11 cellular contexts compared by ENCODE assay signal in genomic region chr3:122973893-122974615, GRCh38. TPM values are rescaled to one million over a fixed set of nuclear protein-coding genes. Genes with fewer than 3 reads are reported as not detected.
DNase-seq lines count a peak whose midpoint lies in the region; ATAC-seq, FAIRE-seq and TF ChIP-seq lines count a peak whose summit lies in the region.
"Had no signal": no experiment of that assay in that cellular context is flagged by ENCODE, and none has a peak within 500 bp of the region (broad histone marks: within the 10 kb centered on the region; RNA-seq: fewer than 3 reads in every experiment).

No MANE protein-coding gene starts in this region.

- no peak for TF ChIP-seq CTCF in brain (conservative IDR thresholded peaks at IDR 0.05)

- FAIRE-seq in urothelium cell line (lab: Jason Lieb, UNC): peak; percentile 17
- FAIRE-seq: endothelial cell of umbilical vein, HepG2 had no signal

- peak overlapping the region in 2 of 5 experiments; percentile 20 to 45 for H3K4me3 Mint-ChIP-seq in brain

- H3K27ac Mint-ChIP-seq in brain: peak overlapping the region; percentile 61 to 93 (median 76)

- peak; percentile 52 for DNase-seq in NCI-H446 treated with DMSO at 0.1 percent for 48 hours (lab: John Stamatoyannopoulos, UW)
- DNase-seq in kidney tubule cell (ENCODE audit: low spot score): peak; percentile 38
- no peak for DNase-seq in urothelium cell line (ENCODE audit: low spot score)
- no peak for DNase-seq in activated effector memory CD4-positive, alpha-beta T cell treated with anti-CD3 and anti-CD28 coated beads, Interleukin-2, amount 50 U/mL, for 16 hours
- no peak for DNase-seq in HuH-7 (ENCODE audit: low spot score)
- DNase-seq: NCI-H1105 had no signal

- H3K4me1 Mint-ChIP-seq in brain: peaks cover 98% of the 10 kb centered on the region

- no peaks in the 10 kb centered on the region for H3K9me3 Mint-ChIP-seq in brain
- H3K9me3 Mint-ChIP-seq: naive thymus-derived CD8-positive, alpha-beta T cell had no signal

- no peak for ATAC-seq in HG03095 (IDR thresholded peaks at IDR 0.05; ENCODE audit: unreplicated experiment)
- ATAC-seq: HepG2; naive thymus-derived CD8-positive, alpha-beta T cell had no signal

- no peaks in the 10 kb centered on the region for H3K36me3 Mint-ChIP-seq in brain
- H3K36me3 Mint-ChIP-seq: naive thymus-derived CD8-positive, alpha-beta T cell had no signal

- H3K27me3 Mint-ChIP-seq in brain: peaks cover 3% of the 10 kb centered on the region

RNA-seq across cellular contexts. Expression of gene SEMA5B, which starts 53.5 kb away (rescaled TPM):
- polyA plus RNA-seq in brain (ENCODE audit: insufficient read depth, low read depth, low replicate concordance): 4.5 TPM
- polyA plus RNA-seq: endothelial cell of umbilical vein; HepG2; naive thymus-derived CD8-positive, alpha-beta T cell had no signal

Comparison
In these comparisons a context has a peak if more than half of its experiments do, and no peak if none do; other contexts are left out.
1. DNase-seq: peak in NCI-H446 treated with DMSO at 0.1 percent for 48 hours (single experiment) and kidney tubule cell (single experiment); none in urothelium cell line (single experiment), activated effector memory CD4-positive, alpha-beta T cell treated with anti-CD3 and anti-CD28 coated beads, Interleukin-2, amount 50 U/mL, for 16 hours (single experiment) and HuH-7 (single experiment).